ENCODE assay signal across 3 cellular contexts in genomic region chr1:205986291-205986690, GRCh38.
TF ChIP-seq lines count a peak whose summit lies in the region.

No MANE protein-coding gene starts in this region.

TF ChIP-seq in SK-N-SH treated with all-trans-retinoic acid at 6 μM for 48 hours, 23 proteins besides CTCF, POLR2A, EP300 and RAD21:
- TF ChIP-seq POU6F1 (CRISPR knock-in tag; IDR thresholded peaks at IDR 0.05; ENCODE audit: borderline replicate concordance, low read depth), result no peak
- no peak for TF ChIP-seq ARNTL (CRISPR knock-in tag; IDR thresholded peaks at IDR 0.05; ENCODE audit: borderline replicate concordance, low read depth)
- TF ChIP-seq ISL1 (CRISPR knock-in tag; IDR thresholded peaks at IDR 0.05), result no peak
- TF ChIP-seq SNAI2 (CRISPR knock-in tag; IDR thresholded peaks at IDR 0.05), result no peak
- no peak for TF ChIP-seq CSRNP3 (CRISPR knock-in tag; IDR thresholded peaks at IDR 0.05)
- TF ChIP-seq BACH2 (CRISPR knock-in tag; IDR thresholded peaks at IDR 0.05; ENCODE audit: borderline replicate concordance), result no peak
- no peak for TF ChIP-seq TOX (CRISPR knock-in tag; IDR thresholded peaks at IDR 0.05; ENCODE audit: borderline replicate concordance)
- TF ChIP-seq ZFP30 (CRISPR knock-in tag; IDR thresholded peaks at IDR 0.05), result no peak

TF ChIP-seq in SK-N-SH, 30 proteins besides CTCF, POLR2A, EP300 and RAD21:
- TF ChIP-seq NFIC (IDR thresholded peaks at IDR 0.05; ENCODE audit: borderline replicate concordance), result no peak
- no peak for TF ChIP-seq USF1 (IDR thresholded peaks at IDR 0.05; ENCODE audit: borderline replicate concordance, low read depth)
- TF ChIP-seq FOSL2 (IDR thresholded peaks at IDR 0.05; ENCODE audit: borderline replicate concordance, low read depth), result no peak
- TF ChIP-seq USF2 (IDR thresholded peaks at IDR 0.05; ENCODE audit: borderline replicate concordance, low read depth, low read length), result no peak
- TF ChIP-seq RXRA (IDR thresholded peaks at IDR 0.05; ENCODE audit: borderline replicate concordance, low read depth), result no peak
- TF ChIP-seq ZBTB33 (IDR thresholded peaks at IDR 0.05; ENCODE audit: borderline replicate concordance, low read depth), result no peak
- TF ChIP-seq FOXM1 (IDR thresholded peaks at IDR 0.05; ENCODE audit: low read depth), result no peak
- TF ChIP-seq TAF1 (IDR thresholded peaks at IDR 0.05; ENCODE audit: borderline replicate concordance, low read depth, low read length), result no peak
- TF ChIP-seq MXI1 (IDR thresholded peaks at IDR 0.05; ENCODE audit: low read depth, low read length), result no peak
- no peak for TF ChIP-seq REST (IDR thresholded peaks at IDR 0.05; ENCODE audit: low read depth, low read length)
- no peak for TF ChIP-seq EZH2phosphoT487 (IDR thresholded peaks at IDR 0.05; ENCODE audit: borderline replicate concordance, low read depth)
- TF ChIP-seq TCF12 (IDR thresholded peaks at IDR 0.05), result no peak
- no peak for TF ChIP-seq MEF2A (IDR thresholded peaks at IDR 0.05; ENCODE audit: borderline replicate concordance, low read depth)

TF ChIP-seq in H1, 55 proteins besides CTCF, POLR2A, EP300 and RAD21:
- TF ChIP-seq BACH1 (IDR thresholded peaks at IDR 0.05; ENCODE audit: low read length) (no peak), KDM1A (IDR thresholded peaks at IDR 0.05; ENCODE audit: borderline replicate concordance, low read length) (no peak), TCF12 (IDR thresholded peaks at IDR 0.05; ENCODE audit: low read depth, low read length) (no peak), SRF (IDR thresholded peaks at IDR 0.05; ENCODE audit: low read depth, low read length) (no peak), BCL11A (IDR thresholded peaks at IDR 0.05; ENCODE audit: low read depth in 2 of 2, low read length in 2 of 2) (no peak), RFX5 (IDR thresholded peaks at IDR 0.05; ENCODE audit: borderline replicate concordance, low read depth, low read length) (no peak), RBBP5 (IDR thresholded peaks at IDR 0.05; ENCODE audit: borderline replicate concordance, low read depth, low read length) (no peak), RNF2 (IDR thresholded peaks at IDR 0.05; ENCODE audit: borderline replicate concordance, low read depth, low read length, missing control alignments, poor library complexity, severe bottlenecking) (no peak), JUN (IDR thresholded peaks at IDR 0.05; ENCODE audit: low read depth, low read length) (no peak), CBX5 (IDR thresholded peaks at IDR 0.05; ENCODE audit: low read depth, low read length) (no peak), BRCA1 (IDR thresholded peaks at IDR 0.05; ENCODE audit: low read depth, low read length) (no peak), KDM4A (IDR thresholded peaks at IDR 0.05; ENCODE audit: low read depth, low read length, severe bottlenecking) (no peak), HDAC2 (IDR thresholded peaks at IDR 0.05; ENCODE audit: borderline replicate concordance in 1 of 2, low read depth in 2 of 2, low read length in 2 of 2) (no peak), ZNF274 (IDR thresholded peaks at IDR 0.05; ENCODE audit: borderline replicate concordance, extremely low read depth, low read length) (no peak), SP4 (IDR thresholded peaks at IDR 0.05; ENCODE audit: low read length) (no peak), MAX (IDR thresholded peaks at IDR 0.05) (no peak), E2F6 (IDR thresholded peaks at IDR 0.05) (no peak), YY1 (IDR thresholded peaks at IDR 0.05; ENCODE audit: low read depth, low read length) (no peak), ATF2 (IDR thresholded peaks at IDR 0.05; ENCODE audit: low read length) (no peak), CHD1 (IDR thresholded peaks at IDR 0.05; ENCODE audit: low read depth, low read length) (no peak)
